Comparison of ENCODE assay signal across 8 cellular contexts in the genomic region with DNA sequence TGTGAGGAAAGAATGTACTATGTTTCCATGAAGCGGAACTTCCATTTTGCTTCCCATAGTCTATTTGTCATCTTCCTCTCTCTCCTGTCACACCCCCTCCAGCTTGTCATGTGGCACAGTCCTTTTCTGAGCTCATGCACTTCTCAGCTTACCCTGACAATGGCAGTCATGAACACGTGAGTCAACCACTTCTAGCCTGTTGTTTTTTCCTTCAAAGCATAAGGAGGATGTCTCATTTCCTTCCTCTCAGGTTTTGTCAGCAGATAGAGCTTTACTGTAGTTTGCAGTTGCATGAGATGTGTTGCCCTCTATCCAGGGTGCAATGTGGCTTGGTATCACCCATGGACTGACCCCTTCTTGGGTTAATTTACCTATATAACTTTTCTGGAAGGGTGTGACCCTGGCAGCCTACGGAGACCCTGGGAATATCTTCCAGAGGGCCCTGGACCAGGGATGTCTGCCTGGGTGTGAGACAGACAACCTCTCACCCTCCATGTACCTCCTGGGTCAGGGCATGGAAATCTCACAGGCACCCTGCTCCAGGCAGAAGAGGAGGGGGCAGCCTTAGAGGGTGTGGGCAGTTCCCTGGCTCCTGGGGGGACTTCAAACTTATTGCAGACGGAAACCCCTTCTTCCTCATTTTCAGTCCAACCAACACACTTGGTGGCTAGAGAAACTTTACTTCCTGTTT. TPM values are rescaled to one million over a fixed set of nuclear protein-coding genes. Genes with fewer than 3 reads are reported as not detected.
DNase-seq lines count a peak whose midpoint lies in the region; ATAC-seq, FAIRE-seq and TF ChIP-seq lines count a peak whose summit lies in the region.

No MANE protein-coding gene starts in this region.

- H3K9ac ChIP-seq in endothelial cell of umbilical vein (replicated peaks; ENCODE audit: extremely low read depth, insufficient read depth, low read length) = peak overlapping the region; percentile 59

- dilution Hi-C loops in endothelial cell of umbilical vein (cut with MboI; ENCODE audit: extremely low pct_ligation_motif_present, low sequenced_read_pairs) = no loop called here

- H3K4me1 ChIP-seq in endothelial cell of umbilical vein (ENCODE audit: control insufficient read depth, extremely low read depth, insufficient read depth, low read length) = peaks cover 24% of the 10 kb centered on the region

- peaks cover 10% of the 10 kb centered on the region for H3K79me2 ChIP-seq in endothelial cell of umbilical vein (ENCODE audit: control insufficient read depth, insufficient read depth, low read length)

- H3K36me3 Mint-ChIP-seq in naive thymus-derived CD8-positive, alpha-beta T cell = no peaks in the 10 kb centered on the region

- peaks cover 13 to 59% (median 42%) of the 10 kb centered on the region in 4 donors for H3K4me1 Mint-ChIP-seq in naive thymus-derived CD8-positive, alpha-beta T cell

- FAIRE-seq in endothelial cell of umbilical vein (lab: Jason Lieb, UNC) = peak; percentile 100
- no peak for FAIRE-seq in urothelium cell line (lab: Jason Lieb, UNC)

- H3K4me2 ChIP-seq in endothelial cell of umbilical vein (ENCODE audit: insufficient read depth, low read length) = peak overlapping the region; percentile 64

- POLR2A ChIA-PET in endothelial cell of umbilical vein (lab: Charles Lee) = interaction anchor here (1.5 kb wide), 1 partner anchor 157 kb away, joined by 5 read pairs; a partner anchor contains a TSS
- POLR2A ChIA-PET in naive thymus-derived CD8-positive, alpha-beta T cell (lab: Charles Lee) = interaction anchor here (0.6 to 2.5 kb wide), 13 partner anchors 9 to 972 kb away, joined by 3 to 14 read pairs (median 3); a partner anchor contains a TSS

- no peak for TF ChIP-seq POLR2A in NB4 (IDR thresholded peaks at IDR 0.05; ENCODE audit: extremely low read depth, insufficient read length)
- no peak for TF ChIP-seq POLR2A in endothelial cell of umbilical vein (IDR thresholded peaks at IDR 0.05; ENCODE audit: low read depth, low read length)

- H2AFZ ChIP-seq in endothelial cell of umbilical vein (ENCODE audit: low read depth, low read length) = no peak overlapping the region

- H3K4me3 ChIP-seq in AG09309 (ENCODE audit: control insufficient read depth, low read depth, low read length) (no peak overlapping the region), NB4 (ENCODE audit: low read depth, low read length) (no peak overlapping the region), endothelial cell of umbilical vein (replicated peaks in 1 of 3; ENCODE audit: insufficient read depth in 1 of 3, low read depth in 1 of 3, low read length in 3 of 3) (peak overlapping the region in 1 of 3 experiments; percentile 11)

- peak; percentile 50 for DNase-seq in AG09309 (ENCODE audit: low read depth)
- DNase-seq in NB4 (ENCODE audit: low read depth) = peak; percentile 91
- peak; percentile 78 to 80 for DNase-seq in activated CD4-positive, alpha-beta T cell treated with anti-CD3 and anti-CD28 coated beads for 4 hours
- DNase-seq in endothelial cell of umbilical vein (ENCODE audit: low read depth, low spot score) = peak; percentile 97
- peak; percentile 31 to 91 (median 80) for DNase-seq in naive thymus-derived CD8-positive, alpha-beta T cell
- peak; percentile 17 for DNase-seq in urothelium cell line (ENCODE audit: low spot score)
- no peak for DNase-seq in NCI-H128 (lab: John Stamatoyannopoulos, UW; ENCODE audit: unreplicated experiment)

- no TSS peak for BruUV-seq in endothelial cell of umbilical vein (replicated peaks; lab: Mats Ljungman, UMichigan)

- peaks cover 2 to 5% of the 10 kb centered on the region in 2 experiments for H3K27me3 ChIP-seq in endothelial cell of umbilical vein (ENCODE audit: control insufficient read depth in 2 of 2, insufficient read depth in 2 of 2, low read length in 2 of 2)

- H3K9me3 ChIP-seq in endothelial cell of umbilical vein (replicated peaks; ENCODE audit: control insufficient read depth, insufficient read depth, low read length) = no peaks in the 10 kb centered on the region

- H3K4me3 Mint-ChIP-seq in naive thymus-derived CD8-positive, alpha-beta T cell = peak overlapping the region; percentile 66 to 84 (median 74)

- intact Hi-C loops in endothelial cell of umbilical vein (cut with micrococcal nuclease) = loop anchor here (1.0 to 10.0 kb wide), 10 partner anchors 11 to 1027 kb away; a partner anchor contains a TSS

- CTCF ChIA-PET in endothelial cell of umbilical vein (lab: Charles Lee) = interaction anchor here (0.8 to 4.8 kb wide), 17 partner anchors 7 to 935 kb away, joined by 3 to 63 read pairs (median 7); a partner anchor contains a TSS

- peak; percentile 32 for ATAC-seq in GM19397 (IDR thresholded peaks at IDR 0.05; ENCODE audit: unreplicated experiment)
- peak; percentile 79 to 86 for ATAC-seq in naive thymus-derived CD8-positive, alpha-beta T cell

- peak overlapping the region; percentile 95 for H3K27ac ChIP-seq in endothelial cell of umbilical vein (ENCODE audit: insufficient read depth, low read depth, low read length)

- peaks cover under 1% of the 10 kb centered on the region for H4K20me1 ChIP-seq in endothelial cell of umbilical vein (replicated peaks; ENCODE audit: control insufficient read depth, extremely low read depth, insufficient read depth, low read length)

- H3K27me3 Mint-ChIP-seq in naive thymus-derived CD8-positive, alpha-beta T cell = no peaks in the 10 kb centered on the region

- H3K36me3 ChIP-seq in endothelial cell of umbilical vein (ENCODE audit: control insufficient read depth in 2 of 2, extremely low read depth in 1 of 2, insufficient read depth in 2 of 2, low read length in 2 of 2) = no peaks in the 10 kb centered on the region

- TF ChIP-seq CTCF in AG09309 (IDR thresholded peaks at IDR 0.05; ENCODE audit: control insufficient read depth, insufficient read depth, low read depth, low read length, missing control alignments) = no peak
- TF ChIP-seq CTCF in NB4 (IDR thresholded peaks at IDR 0.05; ENCODE audit: low read depth, low read length) = no peak
- no peak for TF ChIP-seq CTCF in endothelial cell of umbilical vein (IDR thresholded peaks at IDR 0.05; ENCODE audit: extremely low read depth in 1 of 2, insufficient read depth in 1 of 2, low read depth in 1 of 2, low read length in 2 of 2)

- H3K27ac Mint-ChIP-seq in naive thymus-derived CD8-positive, alpha-beta T cell = peak overlapping the region; percentile 29 to 96 (median 88)

- H3K9me1 ChIP-seq in endothelial cell of umbilical vein (replicated peaks; ENCODE audit: control insufficient read depth, extremely low read depth, insufficient read depth, low read length) = no peaks in the 10 kb centered on the region

- no peaks in the 10 kb centered on the region for H3K9me3 Mint-ChIP-seq in naive thymus-derived CD8-positive, alpha-beta T cell

TF ChIP-seq in endothelial cell of umbilical vein, 7 proteins besides CTCF, POLR2A, EP300 and RAD21:
- TF ChIP-seq FOS (IDR thresholded peaks at IDR 0.05; ENCODE audit: borderline replicate concordance, insufficient read depth, low read length) (peak; percentile 93), GATA2 (IDR thresholded peaks at IDR 0.05; ENCODE audit: insufficient read depth, insufficient read length, low read depth, low read length) (peak; percentile 74), MYC (IDR thresholded peaks at IDR 0.05; ENCODE audit: low read depth, low read length) (no peak), JUN (IDR thresholded peaks at IDR 0.05; ENCODE audit: borderline replicate concordance, insufficient read depth, insufficient read length, low read depth) (peak; percentile 98), POLR2AphosphoS5 (IDR thresholded peaks at IDR 0.05; ENCODE audit: insufficient read depth, low read depth, low read length) (peak; percentile 77), EZH2 (IDR thresholded peaks at IDR 0.05; ENCODE audit: borderline replicate concordance, low read depth, low read length, severe bottlenecking) (no peak)
- TF ChIP-seq, protein P1, sequence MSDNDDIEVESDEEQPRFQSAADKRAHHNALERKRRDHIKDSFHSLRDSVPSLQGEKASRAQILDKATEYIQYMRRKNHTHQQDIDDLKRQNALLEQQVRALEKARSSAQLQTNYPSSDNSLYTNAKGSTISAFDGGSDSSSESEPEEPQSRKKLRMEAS (IDR thresholded peaks at IDR 0.05; ENCODE audit: insufficient read depth, insufficient read length) = peak; percentile 92

RNA-seq across cellular contexts. Expression of a gene that starts 4.0 kb away (rescaled TPM):
- total RNA-seq in endothelial cell of umbilical vein = 19.1 and 21.9 TPM in 2 replicates
- 2.4 and 5.2 TPM in 2 replicates for polyA plus RNA-seq in endothelial cell of umbilical vein
- 4.4 and 4.6 TPM in 2 replicates for polyA plus RNA-seq in endothelial cell of umbilical vein (2011; cell fraction: cytosol; rRNA removed)
- polyA plus RNA-seq in endothelial cell of umbilical vein (2011; cell fraction: nucleus; rRNA removed) = 8.6 and 11.0 TPM in 2 replicates
- 10.7 and 12.4 TPM in 2 replicates for polyA plus RNA-seq in endothelial cell of umbilical vein (2012)
- 18.3 and 21.5 TPM in 2 replicates for polyA minus RNA-seq in endothelial cell of umbilical vein
- polyA minus RNA-seq in endothelial cell of umbilical vein (2011; cell fraction: cytosol; rRNA and poly(A)+ RNA removed) = 3.5 TPM
- polyA minus RNA-seq in endothelial cell of umbilical vein (2011; cell fraction: nucleus; rRNA and poly(A)+ RNA removed) = 31.5 and 37.8 TPM in 2 replicates
- 10 to 100 TPM; 48.1 to 49.2 TPM for total RNA-seq in naive thymus-derived CD8-positive, alpha-beta T cell
- 1 to 10 TPM; 7.3 to 8.1 (median 8.0) TPM for polyA plus RNA-seq in naive thymus-derived CD8-positive, alpha-beta T cell
